ENCODE assay signal across 17 cellular contexts in genomic region chr11:76901144-76901543, GRCh38. TPM values are rescaled to one million over a fixed set of nuclear protein-coding genes. Genes with fewer than 3 reads are reported as not detected.
DNase-seq lines count a peak whose midpoint lies in the region; ATAC-seq and TF ChIP-seq lines count a peak whose summit lies in the region.
"Had no signal": no experiment of that assay in that cellular context is flagged by ENCODE, and none has a peak within 500 bp of the region (broad histone marks: within the 10 kb centered on the region; RNA-seq: fewer than 3 reads in every experiment).

No MANE protein-coding gene starts in this region.

- POLR2A ChIA-PET in WTC11 (lab: Charles Lee) = no interaction called here

- TF ChIP-seq CTCF in WTC11 (IDR thresholded peaks at IDR 0.05) = no peak
- no peak for TF ChIP-seq CTCF in foreskin fibroblast (IDR thresholded peaks at IDR 0.05; ENCODE audit: low read depth, low read length)

- H3K36me3 Mint-ChIP-seq in WTC11 = peaks cover 10% of the 10 kb centered on the region
- peaks cover 34% of the 10 kb centered on the region for H3K36me3 Mint-ChIP-seq in dendritic cell treated with granulocyte-macrophage colony-stimulating factor and Interleukin-4, amounts not matched to agents 40 ng/mL and 50 ng/mL, for 4 days (ENCODE audit: low read depth)
- H3K36me3 Mint-ChIP-seq: CD8-positive, alpha-beta T cell had no signal

- H3K27me3 Mint-ChIP-seq in WTC11 (ENCODE audit: low read depth) = no peaks in the 10 kb centered on the region
- no peaks in the 10 kb centered on the region for H3K27me3 Mint-ChIP-seq in dendritic cell treated with granulocyte-macrophage colony-stimulating factor and Interleukin-4, amounts not matched to agents 40 ng/mL and 50 ng/mL, for 4 days

- H3K4me3 ChIP-seq in foreskin fibroblast (ENCODE audit: low read depth in 1 of 2, low read length in 2 of 2) = no peak overlapping the region
- H3K4me3 ChIP-seq: A549 had no signal

- peaks cover 34% of the 10 kb centered on the region for H3K4me1 Mint-ChIP-seq in WTC11
- peaks cover 36% of the 10 kb centered on the region for H3K4me1 Mint-ChIP-seq in dendritic cell treated with granulocyte-macrophage colony-stimulating factor and Interleukin-4, amounts not matched to agents 40 ng/mL and 50 ng/mL, for 4 days (ENCODE audit: low read depth)

- DNase-seq in WTC11 (ENCODE audit: low spot score) (no peak), substantia nigra (lab: John Stamatoyannopoulos, UW) (no peak), foreskin fibroblast (no peak), NCI-H2227 treated with DMSO at 0.1 percent for 48 hours (lab: John Stamatoyannopoulos, UW) (no peak)
- DNase-seq: BE2C; CD8-positive, alpha-beta T cell; COR-L47; DMS153; DMS79 treated with DMSO at 0.1 percent for 48 hours; EL; IMR-90 had no signal

- no peak overlapping the region for H3K4me3 Mint-ChIP-seq in WTC11
- H3K4me3 Mint-ChIP-seq in dendritic cell treated with granulocyte-macrophage colony-stimulating factor and Interleukin-4, amounts not matched to agents 40 ng/mL and 50 ng/mL, for 4 days = no peak overlapping the region
- H3K4me3 Mint-ChIP-seq: CD8-positive, alpha-beta T cell had no signal

- CTCF ChIA-PET in WTC11 (lab: Charles Lee) = interaction anchor here (1.2 kb wide), 1 partner anchor 19 kb away, joined by 3 read pairs; no protein-coding TSS in a partner anchor

- H3K27ac ChIP-seq in substantia nigra (ENCODE audit: low read depth, low read length, poor library complexity, severe bottlenecking) = peak overlapping the region; percentile 66
- H3K27ac ChIP-seq: A549, C4-2B had no signal

- H3K27ac Mint-ChIP-seq in WTC11 = peak overlapping the region; percentile 32; the same call in 1 of the 2 replicates
- peak overlapping the region; percentile 27 for H3K27ac Mint-ChIP-seq in dendritic cell treated with granulocyte-macrophage colony-stimulating factor and Interleukin-4, amounts not matched to agents 40 ng/mL and 50 ng/mL, for 4 days

- intact Hi-C loops in dendritic cell treated with granulocyte-macrophage colony-stimulating factor and Interleukin-4, amounts not matched to agents 40 ng/mL and 50 ng/mL, for 4 days (cut with micrococcal nuclease) = no loop called here

- ATAC-seq in WTC11 (no peak), HG02571 (IDR thresholded peaks at IDR 0.05; ENCODE audit: unreplicated experiment) (no peak), GM21619 (IDR thresholded peaks at IDR 0.05; ENCODE audit: unreplicated experiment) (no peak)
- ATAC-seq: A549; CD8-positive, alpha-beta T cell; HCT116 had no signal

- peaks cover 13% of the 10 kb centered on the region for H3K9me3 Mint-ChIP-seq in WTC11
- H3K9me3 Mint-ChIP-seq in dendritic cell treated with granulocyte-macrophage colony-stimulating factor and Interleukin-4, amounts not matched to agents 40 ng/mL and 50 ng/mL, for 4 days = no peaks in the 10 kb centered on the region
- H3K9me3 Mint-ChIP-seq: CD8-positive, alpha-beta T cell had no signal

TF ChIP-seq in WTC11, 78 proteins besides CTCF, POLR2A, EP300 and RAD21:
- TF ChIP-seq ZNF219 (CRISPR knock-in tag; IDR thresholded peaks at IDR 0.05; ENCODE audit: borderline replicate concordance) = no peak
- TF ChIP-seq E2F5 (CRISPR knock-in tag; IDR thresholded peaks at IDR 0.05) = no peak
- TF ChIP-seq IRF2 (CRISPR knock-in tag; IDR thresholded peaks at IDR 0.05; ENCODE audit: borderline replicate concordance, low read depth) = no peak
- no peak for TF ChIP-seq SP1 (CRISPR knock-in tag; conservative IDR thresholded peaks at IDR 0.05)
- no peak for TF ChIP-seq NFATC4 (CRISPR knock-in tag; IDR thresholded peaks at IDR 0.05)
- no peak for TF ChIP-seq ZMAT4 (CRISPR knock-in tag; IDR thresholded peaks at IDR 0.05)
- no peak for TF ChIP-seq NR3C1 (CRISPR knock-in tag; conservative IDR thresholded peaks at IDR 0.05; ENCODE audit: low read depth)

RNA-seq across cellular contexts. Expression of gene ACER3, which starts 40.4 kb away (rescaled TPM):
- total RNA-seq in WTC11 (2021) = 12.3 to 13.7 TPM (median 12.8 TPM) in 3 replicates
